11 cellular contexts compared by ENCODE assay signal in the genomic region with DNA sequence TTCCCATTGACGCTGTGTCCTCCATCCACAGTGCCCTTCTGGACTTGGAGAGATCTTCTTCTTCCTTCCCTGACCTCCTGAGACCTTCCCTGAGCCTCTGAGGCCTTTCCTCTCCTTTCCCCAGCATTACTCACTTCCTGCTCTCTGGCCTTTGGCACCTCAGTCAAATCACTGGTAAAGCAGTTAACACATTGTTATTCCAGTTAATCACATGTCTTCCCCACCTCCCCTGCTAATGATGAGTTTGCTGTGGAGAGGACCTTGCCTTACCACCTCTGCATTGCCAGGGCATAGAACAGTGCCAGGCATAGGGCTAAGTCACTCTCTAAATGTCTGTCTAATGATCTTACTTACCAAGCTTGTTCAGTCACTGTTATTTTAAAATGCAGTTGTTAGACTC.
A peak's percentile ranks its signal among the peaks of the same experiment; 100 is the strongest.
DNase-seq lines count a peak whose midpoint lies in the region; ATAC-seq and TF ChIP-seq lines count a peak whose summit lies in the region.
"Had no signal": no experiment of that assay in that cellular context is flagged by ENCODE, and none has a peak within 500 bp of the region (broad histone marks: within the 10 kb centered on the region; RNA-seq: fewer than 3 reads in every experiment).

No MANE protein-coding gene starts in this region.

- peaks cover 3% of the 10 kb centered on the region for H3K27me3 Mint-ChIP-seq in activated naive CD4-positive, alpha-beta T cell treated with anti-CD3 and anti-CD28 coated beads, Interleukin-2, amount 10 ng/mL, durations not matched to agents 7 days and 5 days
- H3K27me3 Mint-ChIP-seq in activated T-helper 17 cell treated with anti-CD3 and anti-CD28 coated beads, Interleukin-2, amount 50 U/mL, for 72 hours = no peaks in the 10 kb centered on the region
- no peaks in the 10 kb centered on the region for H3K27me3 Mint-ChIP-seq in T-cell

- intact Hi-C loops in right cardiac atrium (cut with DNase I) = no loop called here

- H3K36me3 Mint-ChIP-seq in activated naive CD4-positive, alpha-beta T cell treated with anti-CD3 and anti-CD28 coated beads, Interleukin-2, amount 50 U/mL, for 72 hours = no peaks in the 10 kb centered on the region
- H3K36me3 Mint-ChIP-seq in activated naive CD4-positive, alpha-beta T cell treated with anti-CD3 and anti-CD28 coated beads, Interleukin-2, amount 10 ng/mL, durations not matched to agents 7 days and 5 days = no peaks in the 10 kb centered on the region
- no peaks in the 10 kb centered on the region for H3K36me3 Mint-ChIP-seq in activated T-helper 17 cell treated with anti-CD3 and anti-CD28 coated beads, Interleukin-2, amount 50 U/mL, for 72 hours (ENCODE audit: low read depth)
- no peaks in the 10 kb centered on the region for H3K36me3 Mint-ChIP-seq in stimulated activated effector memory CD8-positive, alpha-beta T cell treated with anti-CD3 and anti-CD28 coated beads, Interleukin-12 subunit alpha, Interleukin-12 subunit beta, amount 100 ng/mL, for 72 hours
- no peaks in the 10 kb centered on the region for H3K36me3 Mint-ChIP-seq in T-cell

- H3K27ac ChIP-seq in right cardiac atrium (ENCODE audit: low read length) = peak overlapping the region; percentile 8

- H3K9me3 ChIP-seq in right cardiac atrium (ENCODE audit: control insufficient read depth, low read length) = no peaks in the 10 kb centered on the region
- H3K9me3 ChIP-seq: spleen had no signal

- no peak for DNase-seq in activated naive CD4-positive, alpha-beta T cell treated with anti-CD3 and anti-CD28 coated beads, Interleukin-2, amount 50 U/mL, for 72 hours (ENCODE audit: low spot score in 2 of 2)
- no peak for DNase-seq in activated naive CD4-positive, alpha-beta T cell treated with anti-CD3 and anti-CD28 coated beads, Interleukin-2, amount 10 ng/mL, durations not matched to agents 7 days and 5 days
- no peak for DNase-seq in right cardiac atrium
- DNase-seq in stimulated activated effector memory CD8-positive, alpha-beta T cell treated with anti-CD3 and anti-CD28 coated beads, Interleukin-12 subunit alpha, Interleukin-12 subunit beta, amount 100 ng/mL, for 72 hours (ENCODE audit: low spot score in 2 of 2) = no peak
- DNase-seq in T-cell = no peak
- DNase-seq in GM10266 (ENCODE audit: extremely low spot score) = no peak
- DNase-seq in NK-92 (lab: John Stamatoyannopoulos, UW; ENCODE audit: unreplicated experiment) = no peak
- DNase-seq: NCI-H187; spleen; stimulated activated naive CD4-positive, alpha-beta T cell treated with Interleukin-2 at 50 U/mL for 16 hours had no signal

- no peaks in the 10 kb centered on the region for H3K9me3 Mint-ChIP-seq in activated naive CD4-positive, alpha-beta T cell treated with anti-CD3 and anti-CD28 coated beads, Interleukin-2, amount 50 U/mL, for 72 hours
- no peaks in the 10 kb centered on the region for H3K9me3 Mint-ChIP-seq in activated naive CD4-positive, alpha-beta T cell treated with anti-CD3 and anti-CD28 coated beads, Interleukin-2, amount 10 ng/mL, durations not matched to agents 7 days and 5 days
- H3K9me3 Mint-ChIP-seq in activated T-helper 17 cell treated with anti-CD3 and anti-CD28 coated beads, Interleukin-2, amount 50 U/mL, for 72 hours = no peaks in the 10 kb centered on the region
- H3K9me3 Mint-ChIP-seq in stimulated activated effector memory CD8-positive, alpha-beta T cell treated with anti-CD3 and anti-CD28 coated beads, Interleukin-12 subunit alpha, Interleukin-12 subunit beta, amount 100 ng/mL, for 72 hours = no peaks in the 10 kb centered on the region
- H3K9me3 Mint-ChIP-seq in T-cell = no peaks in the 10 kb centered on the region

- CTCF ChIA-PET in activated naive CD4-positive, alpha-beta T cell treated with anti-CD3 and anti-CD28 coated beads, Interleukin-2, amount 10 ng/mL, durations not matched to agents 7 days and 5 days (lab: Charles Lee) = no interaction called here
- CTCF ChIA-PET in T-cell (lab: Charles Lee) = no interaction called here

- H3K4me1 Mint-ChIP-seq in activated naive CD4-positive, alpha-beta T cell treated with anti-CD3 and anti-CD28 coated beads, Interleukin-2, amount 10 ng/mL, durations not matched to agents 7 days and 5 days = no peaks in the 10 kb centered on the region
- no peaks in the 10 kb centered on the region for H3K4me1 Mint-ChIP-seq in activated T-helper 17 cell treated with anti-CD3 and anti-CD28 coated beads, Interleukin-2, amount 50 U/mL, for 72 hours
- no peaks in the 10 kb centered on the region for H3K4me1 Mint-ChIP-seq in stimulated activated effector memory CD8-positive, alpha-beta T cell treated with anti-CD3 and anti-CD28 coated beads, Interleukin-12 subunit alpha, Interleukin-12 subunit beta, amount 100 ng/mL, for 72 hours
- H3K4me1 Mint-ChIP-seq in T-cell = no peaks in the 10 kb centered on the region

- TF ChIP-seq CTCF in GM10266 (IDR thresholded peaks at IDR 0.05; ENCODE audit: control insufficient read depth, insufficient read depth, low read depth, missing control alignments) = no peak

- H3K27ac Mint-ChIP-seq in activated naive CD4-positive, alpha-beta T cell treated with anti-CD3 and anti-CD28 coated beads, Interleukin-2, amount 50 U/mL, for 72 hours = peak overlapping the region in 1 of 2 donors; percentile 2
- no peak overlapping the region for H3K27ac Mint-ChIP-seq in activated naive CD4-positive, alpha-beta T cell treated with anti-CD3 and anti-CD28 coated beads, Interleukin-2, amount 10 ng/mL, durations not matched to agents 7 days and 5 days
- no peak overlapping the region for H3K27ac Mint-ChIP-seq in activated T-helper 17 cell treated with anti-CD3 and anti-CD28 coated beads, Interleukin-2, amount 50 U/mL, for 72 hours
- H3K27ac Mint-ChIP-seq in stimulated activated effector memory CD8-positive, alpha-beta T cell treated with anti-CD3 and anti-CD28 coated beads, Interleukin-12 subunit alpha, Interleukin-12 subunit beta, amount 100 ng/mL, for 72 hours = no peak overlapping the region
- no peak overlapping the region for H3K27ac Mint-ChIP-seq in T-cell

- no peak overlapping the region for H3K4me3 Mint-ChIP-seq in activated naive CD4-positive, alpha-beta T cell treated with anti-CD3 and anti-CD28 coated beads, Interleukin-2, amount 10 ng/mL, durations not matched to agents 7 days and 5 days
- no peak overlapping the region for H3K4me3 Mint-ChIP-seq in activated T-helper 17 cell treated with anti-CD3 and anti-CD28 coated beads, Interleukin-2, amount 50 U/mL, for 72 hours
- H3K4me3 Mint-ChIP-seq in stimulated activated effector memory CD8-positive, alpha-beta T cell treated with anti-CD3 and anti-CD28 coated beads, Interleukin-12 subunit alpha, Interleukin-12 subunit beta, amount 100 ng/mL, for 72 hours = no peak overlapping the region
- no peak overlapping the region for H3K4me3 Mint-ChIP-seq in T-cell

- no peak overlapping the region for H3K4me3 ChIP-seq in right cardiac atrium (ENCODE audit: low read length)
- H3K4me3 ChIP-seq: spleen had no signal

- H3K4me1 ChIP-seq in right cardiac atrium (ENCODE audit: control insufficient read depth, insufficient read depth, low read length) = no peaks in the 10 kb centered on the region

- POLR2A ChIA-PET in T-cell (lab: Charles Lee) = no interaction called here

- WGBS in right cardiac atrium = 41% methylated on average over 1 of the region's 1 CpG

- H3K27me3 ChIP-seq in right cardiac atrium (ENCODE audit: control insufficient read depth, insufficient read depth) = no peaks in the 10 kb centered on the region
- H3K27me3 ChIP-seq: spleen had no signal

- peak; percentile 37 to 53 for ATAC-seq in activated naive CD4-positive, alpha-beta T cell treated with anti-CD3 and anti-CD28 coated beads, Interleukin-2, amount 50 U/mL, for 72 hours
- peak; percentile 64 for ATAC-seq in activated T-helper 17 cell treated with anti-CD3 and anti-CD28 coated beads, Interleukin-2, amount 50 U/mL, for 72 hours (replicated peaks)
- peak; percentile 66 to 90 for ATAC-seq in right cardiac atrium
- ATAC-seq in stimulated activated effector memory CD8-positive, alpha-beta T cell treated with anti-CD3 and anti-CD28 coated beads, Interleukin-12 subunit alpha, Interleukin-12 subunit beta, amount 100 ng/mL, for 72 hours = peak; percentile 56
- ATAC-seq in T-cell (replicated peaks in 1 of 4) = no peak

Comparison
In these comparisons a context has a peak if more than half of its experiments do, and no peak if none do; other contexts are left out.
1. ATAC-seq: peak in activated naive CD4-positive, alpha-beta T cell treated with anti-CD3 and anti-CD28 coated beads, Interleukin-2, amount 50 U/mL, for 72 hours (2 of 2), activated T-helper 17 cell treated with anti-CD3 and anti-CD28 coated beads, Interleukin-2, amount 50 U/mL, for 72 hours (single experiment), right cardiac atrium (2 of 2) and stimulated activated effector memory CD8-positive, alpha-beta T cell treated with anti-CD3 and anti-CD28 coated beads, Interleukin-12 subunit alpha, Interleukin-12 subunit beta, amount 100 ng/mL, for 72 hours (single experiment); none in T-cell (0 of 4).